ENCODE assay signal across 1 cellular context in genomic region chr19:57191141-57192063, GRCh38.
A peak's percentile ranks its signal among the peaks of the same experiment; 100 is the strongest.
TF ChIP-seq lines count a peak whose summit lies in the region.

ZNF264 (plus strand) TSS chr19:57191500; CDS start chr19:57191914, 414 bp downstream.

TF ChIP-seq in HepG2, 621 proteins besides CTCF, POLR2A, EP300 and RAD21 (continued from another document and continues in another):
- TF ChIP-seq ZNF687 (CRISPR knock-in tag; IDR thresholded peaks at IDR 0.05) (peak; percentile 85), PRMT3 (CRISPR knock-in tag; IDR thresholded peaks at IDR 0.05; ENCODE audit: borderline replicate concordance, low read depth) (no peak), ZNF513 (CRISPR knock-in tag; conservative IDR thresholded peaks at IDR 0.05) (no peak), TBX2 (CRISPR knock-in tag; IDR thresholded peaks at IDR 0.05; ENCODE audit: borderline replicate concordance) (no peak), HNF4G (IDR thresholded peaks at IDR 0.05; ENCODE audit: borderline replicate concordance, low read depth, low read length) (0 out of 2 replicates have a peak, but pooled peaks have one; percentile 30), HNF4G (CRISPR knock-in tag; IDR thresholded peaks at IDR 0.05; ENCODE audit: borderline replicate concordance, low read depth) (0 out of 2 replicates have a peak, but pooled peaks have one; percentile 23), ZNF710 (CRISPR knock-in tag; IDR thresholded peaks at IDR 0.05; ENCODE audit: borderline replicate concordance) (peak; percentile 67; the same call in 1 of the 2 replicates), ZNF264 (CRISPR knock-in tag; IDR thresholded peaks at IDR 0.05) (no peak), MAFG (CRISPR knock-in tag; IDR thresholded peaks at IDR 0.05) (no peak), ZGPAT (CRISPR knock-in tag; IDR thresholded peaks at IDR 0.05) (peak; percentile 77), SMYD3 (CRISPR knock-in tag; IDR thresholded peaks at IDR 0.05) (no peak; the same call in 1 of the 2 replicates), JUN (CRISPR knock-in tag; IDR thresholded peaks at IDR 0.05) (no peak), WIZ (CRISPR knock-in tag; IDR thresholded peaks at IDR 0.05) (peak; percentile 81), KDM2A (CRISPR knock-in tag; IDR thresholded peaks at IDR 0.05; ENCODE audit: borderline replicate concordance, low read depth) (peak; percentile 88), CAMTA2 (CRISPR knock-in tag; IDR thresholded peaks at IDR 0.05; ENCODE audit: borderline replicate concordance) (no peak; the same call in 1 of the 2 replicates), SPEN (CRISPR knock-in tag; IDR thresholded peaks at IDR 0.05; ENCODE audit: low read depth) (peak; percentile 63), TFDP1 (CRISPR knock-in tag; IDR thresholded peaks at IDR 0.05; ENCODE audit: borderline replicate concordance) (0 out of 2 replicates have a peak, but pooled peaks have one; percentile 14), PRDM4 (CRISPR knock-in tag; IDR thresholded peaks at IDR 0.05; ENCODE audit: borderline replicate concordance) (no peak), GABPB1 (CRISPR knock-in tag; IDR thresholded peaks at IDR 0.05) (peak; percentile 97), SMAD1 (CRISPR knock-in tag; IDR thresholded peaks at IDR 0.05; ENCODE audit: borderline replicate concordance, low read depth) (no peak), ZMYM2 (CRISPR knock-in tag; IDR thresholded peaks at IDR 0.05) (peak; percentile 81), PCBP2 (optimal IDR thresholded peaks at IDR 0.05; ENCODE audit: low read depth, low read length, poor library complexity, severe bottlenecking) (no peak), ZKSCAN5 (CRISPR knock-in tag; IDR thresholded peaks at IDR 0.05) (no peak), ZFY (CRISPR knock-in tag; IDR thresholded peaks at IDR 0.05) (peak; percentile 87), ZHX2 (IDR thresholded peaks at IDR 0.05; ENCODE audit: low read depth) (peak; percentile 92), ZHX2 (CRISPR knock-in tag; IDR thresholded peaks at IDR 0.05; ENCODE audit: borderline replicate concordance) (no peak), RAD51 (IDR thresholded peaks at IDR 0.05; ENCODE audit: borderline replicate concordance) (no peak), CREB1 (IDR thresholded peaks at IDR 0.05) (no peak), CREB1 (CRISPR knock-in tag; IDR thresholded peaks at IDR 0.05) (peak; percentile 46; the same call in 1 of the 2 replicates), TCF7L2 (IDR thresholded peaks at IDR 0.05; ENCODE audit: low read depth, low read length) (no peak), ZNF232 (CRISPR knock-in tag; IDR thresholded peaks at IDR 0.05; ENCODE audit: borderline replicate concordance) (0 out of 2 replicates have a peak, but pooled peaks have one; percentile 13), CSRNP1 (CRISPR knock-in tag; IDR thresholded peaks at IDR 0.05) (0 out of 2 replicates have a peak, but pooled peaks have one; percentile 20), IKZF5 (CRISPR knock-in tag; IDR thresholded peaks at IDR 0.05) (0 out of 2 replicates have a peak, but pooled peaks have one; percentile 49), HDAC6 (IDR thresholded peaks at IDR 0.05; ENCODE audit: low read depth, low read length) (no peak), FOSL2 (CRISPR knock-in tag; IDR thresholded peaks at IDR 0.05) (0 out of 2 replicates have a peak, but pooled peaks have one; percentile 8)
